2 cellular contexts compared by ENCODE assay signal in the genomic region with DNA sequence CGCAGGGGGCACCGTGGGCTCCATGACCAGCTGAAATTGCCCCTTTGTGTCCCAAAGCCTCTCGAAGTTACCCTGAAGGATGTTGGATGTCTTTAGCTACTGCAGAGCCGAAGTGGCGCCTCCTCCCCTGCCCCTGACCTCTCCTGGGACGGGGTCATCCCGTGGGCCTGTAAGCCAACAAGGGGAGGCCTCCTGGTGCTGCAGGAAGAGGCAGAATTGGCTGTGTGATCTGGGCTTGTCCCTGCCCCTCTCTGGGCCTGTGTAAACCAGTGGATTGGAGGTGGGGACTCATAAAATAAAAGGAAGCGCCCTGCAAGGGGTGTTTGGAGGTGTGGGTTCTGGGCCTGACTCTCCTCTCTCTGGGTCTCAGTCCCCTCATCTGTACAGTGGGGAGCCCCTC.
TF ChIP-seq lines count a peak whose summit lies in the region.

No MANE protein-coding gene starts in this region.

TF ChIP-seq in GM23338, 12 proteins besides CTCF, POLR2A, EP300 and RAD21 (continues in another document):
- TF ChIP-seq, protein P1, sequence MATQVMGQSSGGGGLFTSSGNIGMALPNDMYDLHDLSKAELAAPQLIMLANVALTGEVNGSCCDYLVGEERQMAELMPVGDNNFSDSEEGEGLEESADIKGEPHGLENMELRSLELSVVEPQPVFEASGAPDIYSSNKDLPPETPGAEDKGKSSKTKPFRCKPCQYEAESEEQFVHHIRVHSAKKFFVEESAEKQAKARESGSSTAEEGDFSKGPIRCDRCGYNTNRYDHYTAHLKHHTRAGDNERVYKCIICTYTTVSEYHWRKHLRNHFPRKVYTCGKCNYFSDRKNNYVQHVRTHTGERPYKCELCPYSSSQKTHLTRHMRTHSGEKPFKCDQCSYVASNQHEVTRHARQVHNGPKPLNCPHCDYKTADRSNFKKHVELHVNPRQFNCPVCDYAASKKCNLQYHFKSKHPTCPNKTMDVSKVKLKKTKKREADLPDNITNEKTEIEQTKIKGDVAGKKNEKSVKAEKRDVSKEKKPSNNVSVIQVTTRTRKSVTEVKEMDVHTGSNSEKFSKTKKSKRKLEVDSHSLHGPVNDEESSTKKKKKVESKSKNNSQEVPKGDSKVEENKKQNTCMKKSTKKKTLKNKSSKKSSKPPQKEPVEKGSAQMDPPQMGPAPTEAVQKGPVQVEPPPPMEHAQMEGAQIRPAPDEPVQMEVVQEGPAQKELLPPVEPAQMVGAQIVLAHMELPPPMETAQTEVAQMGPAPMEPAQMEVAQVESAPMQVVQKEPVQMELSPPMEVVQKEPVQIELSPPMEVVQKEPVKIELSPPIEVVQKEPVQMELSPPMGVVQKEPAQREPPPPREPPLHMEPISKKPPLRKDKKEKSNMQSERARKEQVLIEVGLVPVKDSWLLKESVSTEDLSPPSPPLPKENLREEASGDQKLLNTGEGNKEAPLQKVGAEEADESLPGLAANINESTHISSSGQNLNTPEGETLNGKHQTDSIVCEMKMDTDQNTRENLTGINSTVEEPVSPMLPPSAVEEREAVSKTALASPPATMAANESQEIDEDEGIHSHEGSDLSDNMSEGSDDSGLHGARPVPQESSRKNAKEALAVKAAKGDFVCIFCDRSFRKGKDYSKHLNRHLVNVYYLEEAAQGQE (IDR thresholded peaks at IDR 0.05; ENCODE audit: unreplicated experiment), result no peak
- TF ChIP-seq ZNF331 (CRISPR knock-in tag; IDR thresholded peaks at IDR 0.05; ENCODE audit: low read depth) (no peak), STAT1 (IDR thresholded peaks at IDR 0.05; ENCODE audit: unreplicated experiment) (no peak), ZNF114 (CRISPR knock-in tag; IDR thresholded peaks at IDR 0.05) (no peak), NANOG (IDR thresholded peaks at IDR 0.05; ENCODE audit: borderline replicate concordance) (no peak), CREB1 (CRISPR knock-in tag; IDR thresholded peaks at IDR 0.05; ENCODE audit: low read depth) (no peak), EZH2 (IDR thresholded peaks at IDR 0.05; ENCODE audit: low read depth, unreplicated experiment) (no peak), POLR2AphosphoS5 (IDR thresholded peaks at IDR 0.05; ENCODE audit: low read depth) (no peak), JUNB (IDR thresholded peaks at IDR 0.05; ENCODE audit: unreplicated experiment) (no peak)
- TF ChIP-seq, protein P2, sequence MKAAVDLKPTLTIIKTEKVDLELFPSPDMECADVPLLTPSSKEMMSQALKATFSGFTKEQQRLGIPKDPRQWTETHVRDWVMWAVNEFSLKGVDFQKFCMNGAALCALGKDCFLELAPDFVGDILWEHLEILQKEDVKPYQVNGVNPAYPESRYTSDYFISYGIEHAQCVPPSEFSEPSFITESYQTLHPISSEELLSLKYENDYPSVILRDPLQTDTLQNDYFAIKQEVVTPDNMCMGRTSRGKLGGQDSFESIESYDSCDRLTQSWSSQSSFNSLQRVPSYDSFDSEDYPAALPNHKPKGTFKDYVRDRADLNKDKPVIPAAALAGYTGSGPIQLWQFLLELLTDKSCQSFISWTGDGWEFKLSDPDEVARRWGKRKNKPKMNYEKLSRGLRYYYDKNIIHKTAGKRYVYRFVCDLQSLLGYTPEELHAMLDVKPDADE (IDR thresholded peaks at IDR 0.05), result no peak

TF ChIP-seq in HepG2, 621 proteins besides CTCF, POLR2A, EP300 and RAD21:
- TF ChIP-seq ZNF768 (CRISPR knock-in tag; IDR thresholded peaks at IDR 0.05), result peak; percentile 81
- TF ChIP-seq, protein P3, sequence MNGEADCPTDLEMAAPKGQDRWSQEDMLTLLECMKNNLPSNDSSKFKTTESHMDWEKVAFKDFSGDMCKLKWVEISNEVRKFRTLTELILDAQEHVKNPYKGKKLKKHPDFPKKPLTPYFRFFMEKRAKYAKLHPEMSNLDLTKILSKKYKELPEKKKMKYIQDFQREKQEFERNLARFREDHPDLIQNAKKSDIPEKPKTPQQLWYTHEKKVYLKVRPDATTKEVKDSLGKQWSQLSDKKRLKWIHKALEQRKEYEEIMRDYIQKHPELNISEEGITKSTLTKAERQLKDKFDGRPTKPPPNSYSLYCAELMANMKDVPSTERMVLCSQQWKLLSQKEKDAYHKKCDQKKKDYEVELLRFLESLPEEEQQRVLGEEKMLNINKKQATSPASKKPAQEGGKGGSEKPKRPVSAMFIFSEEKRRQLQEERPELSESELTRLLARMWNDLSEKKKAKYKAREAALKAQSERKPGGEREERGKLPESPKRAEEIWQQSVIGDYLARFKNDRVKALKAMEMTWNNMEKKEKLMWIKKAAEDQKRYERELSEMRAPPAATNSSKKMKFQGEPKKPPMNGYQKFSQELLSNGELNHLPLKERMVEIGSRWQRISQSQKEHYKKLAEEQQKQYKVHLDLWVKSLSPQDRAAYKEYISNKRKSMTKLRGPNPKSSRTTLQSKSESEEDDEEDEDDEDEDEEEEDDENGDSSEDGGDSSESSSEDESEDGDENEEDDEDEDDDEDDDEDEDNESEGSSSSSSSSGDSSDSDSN (CRISPR knock-in tag; IDR thresholded peaks at IDR 0.05), result no peak
- no peak for TF ChIP-seq ZMAT3 (CRISPR knock-in tag; conservative IDR thresholded peaks at IDR 0.05)
